In the genomic region with DNA sequence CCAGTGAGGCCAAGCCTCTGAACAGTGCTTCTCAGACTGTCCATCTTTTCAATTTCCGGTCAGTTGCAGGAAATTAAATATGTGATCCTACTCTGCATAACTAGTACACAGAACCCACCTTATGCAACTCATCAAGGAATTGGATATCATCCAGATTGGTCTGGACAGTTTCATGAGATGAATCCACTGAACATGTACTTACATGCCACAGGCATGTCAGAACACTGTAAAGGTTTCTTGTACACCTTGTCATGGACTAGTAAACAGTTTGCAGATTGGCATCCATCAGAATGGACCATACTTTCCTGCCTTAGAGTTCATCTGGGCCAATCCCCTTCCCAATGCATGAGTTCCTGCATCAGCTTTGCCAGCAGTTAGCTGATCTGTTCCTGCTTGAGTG, we compare ENCODE assay signal across 25 cellular contexts. TPM values are rescaled to one million over a fixed set of nuclear protein-coding genes. Genes with fewer than 3 reads are reported as not detected.
A peak's percentile ranks its signal among the peaks of the same experiment; 100 is the strongest.
DNase-seq lines count a peak whose midpoint lies in the region; ATAC-seq, FAIRE-seq and TF ChIP-seq lines count a peak whose summit lies in the region.
"Had no signal": no experiment of that assay in that cellular context is flagged by ENCODE, and none has a peak within 500 bp of the region (broad histone marks: within the 10 kb centered on the region; RNA-seq: fewer than 3 reads in every experiment).

No MANE protein-coding gene starts in this region.

- no peak overlapping the region for H2BK12ac ChIP-seq in H1 (ENCODE audit: low read depth, low read length)

- H4K5ac ChIP-seq in H1 (ENCODE audit: insufficient read length, low read depth, low read length): no peak overlapping the region

- TF ChIP-seq CTCF in HFF-Myc (IDR thresholded peaks at IDR 0.05; ENCODE audit: low read depth, low read length, missing control alignments) (no peak), RWPE1 (conservative IDR thresholded peaks at IDR 0.05; ENCODE audit: low read depth) (no peak), H1 (IDR thresholded peaks at IDR 0.05; ENCODE audit: control extremely low read depth in 1 of 3, insufficient read depth in 1 of 3, low read depth in 1 of 3, low read length in 3 of 3) (no peak), keratinocyte (optimal IDR thresholded peaks at IDR 0.05 in 1 of 3, IDR thresholded peaks at IDR 0.05 in 1 of 3, conservative IDR thresholded peaks at IDR 0.05 in 1 of 3; ENCODE audit: extremely low read depth in 1 of 3, insufficient read depth in 2 of 3, low read length in 3 of 3) (no peak)
- no peak for TF ChIP-seq CTCF in activated CD8-positive, alpha-beta T cell treated with anti-CD3 and anti-CD28 coated beads for 36 hours (IDR thresholded peaks at IDR 0.05)

- 0 out of 2 replicates have a peak overlapping the region, but pooled peaks have one; percentile 15 for H2BK5ac ChIP-seq in H1 (ENCODE audit: low read depth, low read length)

- H3K9me3 Mint-ChIP-seq in activated CD8-positive, alpha-beta T cell treated with anti-CD3 and anti-CD28 coated beads for 36 hours: no peaks in the 10 kb centered on the region
- H3K9me3 Mint-ChIP-seq: CD4-positive, alpha-beta memory T cell; HFFc6; IgD-negative memory B cell; T-cell had no signal

- H3K18ac ChIP-seq in H1 (ENCODE audit: extremely low read depth, low read length): no peak overlapping the region

- DNase-seq in HFF-Myc (ENCODE audit: extremely low read depth, low read depth): peak; percentile 24
- peak; percentile 42 for DNase-seq in RWPE1 (ENCODE audit: low spot score)
- no peak for DNase-seq in H1 (ENCODE audit: low read depth in 1 of 2, low spot score in 2 of 2)
- DNase-seq in keratinocyte (ENCODE audit: low read depth, low spot score): peak; percentile 44
- DNase-seq in activated CD8-positive, alpha-beta T cell treated with anti-CD3 and anti-CD28 coated beads for 36 hours: no peak
- no peak for DNase-seq in DMS153 treated with DMSO at 0.1 percent for 48 hours (lab: John Stamatoyannopoulos, UW; ENCODE audit: unreplicated experiment)
- DNase-seq: C1 segment of cervical spinal cord; CD4-positive, alpha-beta memory T cell; COR-L47; DMS79 treated with DMSO at 0.1 percent for 48 hours; GF-D8; H7; HFFc6; NCI-H1092; NCI-H1417 treated with DMSO at 0.1 percent for 48 hours; NCI-H187; NCI-H2227 treated with DMSO at 0.1 percent for 48 hours; NCI-H526 treated with DMSO at 0.1 percent for 48 hours; PC-9; SHP77; T-cell had no signal

- H3K27ac ChIP-seq in RWPE1: no peak overlapping the region
- H3K27ac ChIP-seq in H1 (ENCODE audit: low read depth, low read length): no peak overlapping the region
- no peak overlapping the region for H3K27ac ChIP-seq in keratinocyte (ENCODE audit: control insufficient read depth, insufficient read depth, low read length)
- H3K27ac ChIP-seq: KMS-11, PC-9 had no signal

- CTCF ChIA-PET in RWPE1 (lab: Yijun Ruan, JAX) (no interaction called here), H1 (lab: Charles Lee; ENCODE audit: partially characterized antibody) (interaction anchor here (0.7 to 2.6 kb wide), 2 partner anchors 17 to 42 kb away, joined by 3 to 9 read pairs; no protein-coding TSS in a partner anchor)
- CTCF ChIA-PET in activated CD8-positive, alpha-beta T cell treated with anti-CD3 and anti-CD28 coated beads for 36 hours (lab: Charles Lee): interaction anchor here (1.0 kb wide), 1 partner anchor 22 kb away, joined by 3 read pairs; no protein-coding TSS in a partner anchor

- TF ChIP-seq POLR2A in H1 (IDR thresholded peaks at IDR 0.05; ENCODE audit: control extremely low read depth in 1 of 2, low read depth in 2 of 2, low read length in 2 of 2): no peak

- peaks cover 12% of the 10 kb centered on the region for H3K27me3 Mint-ChIP-seq in activated CD8-positive, alpha-beta T cell treated with anti-CD3 and anti-CD28 coated beads for 36 hours
- H3K27me3 Mint-ChIP-seq: IgD-negative memory B cell had no signal

- FAIRE-seq in H1 (lab: Jason Lieb, UNC) (no peak), keratinocyte (lab: Jason Lieb, UNC) (peak; percentile 75)
- FAIRE-seq: GM12891 had no signal

- H3K36me3 ChIP-seq in H1 (ENCODE audit: control insufficient read depth in 2 of 4, insufficient read depth in 4 of 4, low read length in 3 of 4) (no peaks in the 10 kb centered on the region; a peak in 1 of 8 replicates), keratinocyte (ENCODE audit: control insufficient read depth in 2 of 2, extremely low read depth in 1 of 2, insufficient read depth in 2 of 2, low read length in 2 of 2) (no peaks in the 10 kb centered on the region)

- no peak overlapping the region for H4K8ac ChIP-seq in H1 (ENCODE audit: extremely low read depth, insufficient read depth, low read length)

- H3K56ac ChIP-seq in H1 (replicated peaks; ENCODE audit: insufficient read length, low read depth, low read length): no peak overlapping the region

- H3K4me3 ChIP-seq in HFF-Myc (replicated peaks; ENCODE audit: low read depth, low read length) (no peak overlapping the region), H1 (ENCODE audit: extremely low read depth in 1 of 4, insufficient read depth in 2 of 4, low read depth in 3 of 4, low read length in 4 of 4) (no peak overlapping the region), keratinocyte (ENCODE audit: control insufficient read depth in 2 of 3, extremely low read depth in 1 of 3, insufficient read depth in 2 of 3, low read depth in 1 of 3, low read length in 3 of 3) (no peak overlapping the region)
- H3K4me3 ChIP-seq: PC-9 had no signal

- no peak overlapping the region for H2BK120ac ChIP-seq in H1 (replicated peaks; ENCODE audit: low read depth, low read length)

- H3K4ac ChIP-seq in H1 (replicated peaks; ENCODE audit: insufficient read length, low read depth, low read length): no peak overlapping the region

- dilution Hi-C loops in keratinocyte (cut with MboI; ENCODE audit: extremely low pct_ligation_motif_present, low sequenced_read_pairs): no loop called here

- 90% methylated on average over 1 of the region's 1 CpG; no CpG with 5 or more reads in 1 of the 2 experiments for WGBS in H1 (ENCODE audit: extremely low coverage in 1 of 2, insufficient coverage in 1 of 2, insufficient read length in 1 of 2, insufficient replicate concordance in 2 of 2, low coverage in 1 of 2, low lambda C conversion rate in 2 of 2, missing lambda C conversion rate in 1 of 2), 2 experiments

- H2BK15ac ChIP-seq in H1 (ENCODE audit: low read length): no peak overlapping the region

- H3K4me3 Mint-ChIP-seq in activated CD8-positive, alpha-beta T cell treated with anti-CD3 and anti-CD28 coated beads for 36 hours: no peak overlapping the region
- H3K4me3 Mint-ChIP-seq: CD4-positive, alpha-beta memory T cell; HFFc6; IgD-negative memory B cell; T-cell had no signal

- H3K4me1 ChIP-seq in H1 (replicated peaks in 1 of 4; ENCODE audit: control insufficient read depth in 3 of 4, insufficient read depth in 4 of 4, low read length in 3 of 4) (peaks cover 0 to 3% (median 0%) of the 10 kb centered on the region in 4 experiments; a peak in 1 of 7 replicates), keratinocyte (ENCODE audit: control insufficient read depth, extremely low read depth, insufficient read depth, low read length) (peaks cover 9% of the 10 kb centered on the region)

- no peak overlapping the region for H3K27ac Mint-ChIP-seq in activated CD8-positive, alpha-beta T cell treated with anti-CD3 and anti-CD28 coated beads for 36 hours
- H3K27ac Mint-ChIP-seq: HFFc6, IgD-negative memory B cell, T-cell had no signal

- no peaks in the 10 kb centered on the region for H3K9me3 ChIP-seq in H1 (ENCODE audit: insufficient read depth in 2 of 2, low read depth in 1 of 2, low read length in 1 of 2)
- H3K9me3 ChIP-seq in keratinocyte (ENCODE audit: control insufficient read depth, low read depth, low read length): no peaks in the 10 kb centered on the region

- H3K79me1 ChIP-seq in H1 (ENCODE audit: low read depth, low read length): no peaks in the 10 kb centered on the region; the same call in 1 of the 2 replicates

- no peak overlapping the region for H4K91ac ChIP-seq in H1 (replicated peaks; ENCODE audit: insufficient read length, low read length)

- H2AFZ ChIP-seq in H1 (ENCODE audit: low read length) (no peak overlapping the region), keratinocyte (ENCODE audit: control insufficient read depth, low read length) (no peak overlapping the region)
- H2AFZ ChIP-seq: PC-9 had no signal

- no peak for TF ChIP-seq EP300 in H1 (IDR thresholded peaks at IDR 0.05; ENCODE audit: borderline replicate concordance in 1 of 2, low read depth in 2 of 2, low read length in 2 of 2)

- POLR2A ChIA-PET in RWPE1 (lab: Yijun Ruan, JAX; ENCODE audit: low non-redundant PET) (no interaction called here), H1 (lab: Charles Lee; ENCODE audit: partially characterized antibody) (no interaction called here)
- POLR2A ChIA-PET in activated CD8-positive, alpha-beta T cell treated with anti-CD3 and anti-CD28 coated beads for 36 hours (lab: Charles Lee): interaction anchor here (0.6 kb wide), 1 partner anchor 27 kb away, joined by 3 read pairs; no protein-coding TSS in a partner anchor

- no peak for ATAC-seq in activated CD8-positive, alpha-beta T cell treated with anti-CD3 and anti-CD28 coated beads for 36 hours
- no peak for ATAC-seq in HG03108 (IDR thresholded peaks at IDR 0.05; ENCODE audit: unreplicated experiment)
- ATAC-seq: T-cell had no signal

- H3K36me3 Mint-ChIP-seq in activated CD8-positive, alpha-beta T cell treated with anti-CD3 and anti-CD28 coated beads for 36 hours (ENCODE audit: low read depth): peaks cover 2% of the 10 kb centered on the region
- H3K36me3 Mint-ChIP-seq: CD4-positive, alpha-beta memory T cell; T-cell had no signal

- H3K14ac ChIP-seq in H1 (ENCODE audit: insufficient read length): no peak overlapping the region

- no peaks in the 10 kb centered on the region for H3K4me1 Mint-ChIP-seq in activated CD8-positive, alpha-beta T cell treated with anti-CD3 and anti-CD28 coated beads for 36 hours (ENCODE audit: low read depth)
- H3K4me1 Mint-ChIP-seq: T-cell had no signal

- no peak for TF ChIP-seq RAD21 in H1 (IDR thresholded peaks at IDR 0.05 in 1 of 2, conservative IDR thresholded peaks at IDR 0.05 in 1 of 2; ENCODE audit: low read depth in 2 of 2, low read length in 2 of 2)

- intact Hi-C loops in activated CD8-positive, alpha-beta T cell treated with anti-CD3 and anti-CD28 coated beads for 36 hours (cut with micrococcal nuclease): no loop called here

- no peaks in the 10 kb centered on the region for H3K23me2 ChIP-seq in H1 (ENCODE audit: low read depth, low read length)

- H3K79me2 ChIP-seq in H1 (ENCODE audit: control insufficient read depth in 1 of 2, insufficient read depth in 2 of 2, low read length in 2 of 2) (no peaks in the 10 kb centered on the region), keratinocyte (ENCODE audit: control insufficient read depth, insufficient read depth, low read length) (no peaks in the 10 kb centered on the region)

- H3K9ac ChIP-seq in H1 (replicated peaks in 1 of 4; ENCODE audit: extremely low read depth in 1 of 4, low read depth in 3 of 4, low read length in 3 of 4): no peak overlapping the region
- H3K9ac ChIP-seq in keratinocyte (ENCODE audit: control insufficient read depth, extremely low read depth, insufficient read depth, low read length): no peak overlapping the region
- H3K9ac ChIP-seq: KMS-11 had no signal

- no peak overlapping the region for H2AK5ac ChIP-seq in H1 (ENCODE audit: low read depth, low read length)

- H3K23ac ChIP-seq in H1 (ENCODE audit: insufficient read length): no peak overlapping the region

- peaks cover 2% of the 10 kb centered on the region for H3K9me1 ChIP-seq in keratinocyte (ENCODE audit: control insufficient read depth, extremely low read depth, insufficient read depth, low read length)

- no peak overlapping the region for H2BK20ac ChIP-seq in H1 (ENCODE audit: low read length)

- no peaks in the 10 kb centered on the region for H3K27me3 ChIP-seq in H1 (replicated peaks in 1 of 4; ENCODE audit: control insufficient read depth in 3 of 4, extremely low read depth in 1 of 4, insufficient read depth in 3 of 4, low read length in 3 of 4)
- H3K27me3 ChIP-seq in keratinocyte (ENCODE audit: control insufficient read depth, extremely low read depth, insufficient read depth, low read length): no peaks in the 10 kb centered on the region

- no peaks in the 10 kb centered on the region for H4K20me1 ChIP-seq in H1 (replicated peaks in 1 of 2; ENCODE audit: control insufficient read depth in 1 of 2, insufficient read depth in 2 of 2, low read length in 2 of 2)
- H4K20me1 ChIP-seq in keratinocyte (ENCODE audit: control insufficient read depth, extremely low read depth, insufficient read depth, low read length): no peaks in the 10 kb centered on the region

- no peak overlapping the region for H3K4me2 ChIP-seq in H1 (ENCODE audit: insufficient read depth in 1 of 2, low read depth in 2 of 2, low read length in 2 of 2)
- peak overlapping the region; percentile 26 for H3K4me2 ChIP-seq in keratinocyte (ENCODE audit: control insufficient read depth, extremely low read depth, insufficient read depth, low read depth, low read length)
- H3K4me2 ChIP-seq: KMS-11, PC-9 had no signal

RNA-seq across cellular contexts. Expression of gene GARNL3, which starts 30.4 kb away (rescaled TPM):
- total RNA-seq in H1 (2021; fragmentation: NEBNext Ultra II Directional; extraction: Animal tissue kit (Norgen Biotek cat#: 25700)): 17.3 and 18.3 TPM in 2 replicates
- polyA plus RNA-seq in H1 (2011; rRNA removed) (5.2 and 6.5 TPM in 2 replicates), keratinocyte (2.0 to 3.3 TPM (median 2.4 TPM) in 3 replicates)
- polyA plus RNA-seq in H1 (2011; cell fraction: cytosol; rRNA removed): 11.5 TPM
- 49.0 TPM for polyA plus RNA-seq in H1 (2011; cell fraction: nucleus; rRNA removed)
- 12.4 to 16.9 TPM (median 15.8 TPM) in 4 replicates for polyA plus RNA-seq in H1 (2012, experiment 1 of 2)
- polyA plus RNA-seq in H1 (2012, experiment 2 of 2): 1.5 TPM
- 7.4 TPM for polyA plus RNA-seq in H1 (2013, experiment 1 of 2)
- polyA plus RNA-seq in H1 (2013, experiment 2 of 2): 7.5 TPM
- polyA minus RNA-seq in H1 (2011; rRNA and poly(A)+ RNA removed): 35.2 and 50.9 TPM in 2 replicates
- 15.3 TPM for polyA minus RNA-seq in H1 (2011; cell fraction: cytosol; rRNA and poly(A)+ RNA removed)
- polyA minus RNA-seq in H1 (2011; cell fraction: nucleus; rRNA and poly(A)+ RNA removed): 67.8 TPM
- polyA plus RNA-seq in keratinocyte (2011; ENCODE audit: low read depth): 4.2 TPM
- polyA plus RNA-seq in keratinocyte (2011; cell fraction: cytosol; rRNA removed): 1.7 and 2.3 TPM in 2 replicates
- polyA plus RNA-seq in keratinocyte (2011; cell fraction: nucleus; rRNA removed): 10.7 and 12.6 TPM in 2 replicates
- 1.7 and 2.0 TPM in 2 replicates for polyA plus RNA-seq in keratinocyte (2012; ENCODE audit: low replicate concordance)
- 3.9 to 11.7 TPM (median 5.9 TPM) in 3 replicates for polyA minus RNA-seq in keratinocyte
- 0.96 TPM for polyA minus RNA-seq in keratinocyte (2011; cell fraction: cytosol; rRNA and poly(A)+ RNA removed)
- 9.0 and 18.9 TPM in 2 replicates for polyA minus RNA-seq in keratinocyte (2011; cell fraction: nucleus; rRNA and poly(A)+ RNA removed)
- total RNA-seq in activated CD8-positive, alpha-beta T cell treated with anti-CD3 and anti-CD28 coated beads for 36 hours: 1 to 10 TPM; 3.8 to 4.2 TPM

Comparison
In these comparisons a context has a peak if more than half of its experiments do, and no peak if none do; other contexts are left out.
1. DNase-seq: peak in HFF-Myc (single experiment), RWPE1 (single experiment) and keratinocyte (single experiment); none in H1 (0 of 2), activated CD8-positive, alpha-beta T cell treated with anti-CD3 and anti-CD28 coated beads for 36 hours (single experiment) and DMS153 treated with DMSO at 0.1 percent for 48 hours (single experiment).